In the genomic region with DNA sequence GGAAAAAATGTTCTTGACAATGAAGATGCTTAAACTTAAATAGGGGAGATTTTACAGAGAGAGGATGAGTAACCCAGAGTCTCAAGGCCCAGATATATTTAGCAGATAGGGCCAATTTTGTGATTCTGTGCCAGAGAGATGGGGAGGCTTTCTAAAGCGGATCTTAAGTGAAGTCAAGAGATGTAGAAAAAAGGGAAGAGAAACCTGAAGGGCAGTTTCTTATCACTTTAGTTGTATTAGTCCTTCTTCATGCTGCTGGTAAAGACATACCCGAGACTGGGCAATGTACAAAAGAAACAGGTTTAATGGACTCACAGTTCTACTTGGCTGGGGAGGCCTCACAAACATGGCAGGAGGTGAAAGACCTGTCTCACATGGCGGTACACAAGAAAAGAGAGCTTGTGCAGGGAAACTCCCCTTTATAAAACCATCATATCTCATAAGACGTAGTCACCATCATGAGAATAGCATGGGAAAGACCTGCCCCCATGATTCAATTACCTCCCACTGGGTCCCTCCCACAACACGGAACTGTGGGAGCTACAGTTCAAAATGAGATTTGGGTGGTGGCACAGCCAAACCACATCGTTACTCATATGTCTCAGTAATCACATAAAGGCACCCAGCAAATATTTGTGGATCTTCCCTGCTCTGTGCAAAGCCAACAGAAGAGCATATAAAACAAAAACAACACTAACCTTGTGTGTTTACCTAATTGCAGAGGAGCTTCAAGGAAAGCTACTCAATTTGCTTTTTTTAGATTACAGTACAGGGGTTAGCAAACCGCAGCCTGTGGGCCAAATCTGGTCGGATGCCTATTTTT, we compare ENCODE assay signal across 8 cellular contexts.
DNase-seq lines count a peak whose midpoint lies in the region; ATAC-seq and TF ChIP-seq lines count a peak whose summit lies in the region.

No MANE protein-coding gene starts in this region.

- intact Hi-C loops in activated CD4-positive, alpha-beta T cell treated with anti-CD3 and anti-CD28 coated beads, Interleukin-2, amount 10 ng/mL, durations not matched to agents 24 days and 14 days (cut with micrococcal nuclease): loop anchor here (1.0 to 5.0 kb wide), 3 partner anchors 42 to 84 kb away; no protein-coding TSS in a partner anchor

- H3K4me1 Mint-ChIP-seq in activated CD4-positive, alpha-beta T cell treated with anti-CD3 and anti-CD28 coated beads, Interleukin-2, amount 10 ng/mL, durations not matched to agents 24 days and 14 days: peaks cover 1% of the 10 kb centered on the region

- ATAC-seq in HG02885 (IDR thresholded peaks at IDR 0.05; ENCODE audit: poor library complexity, unreplicated experiment): peak; percentile 72

- peak overlapping the region; percentile 38 for H3K27ac Mint-ChIP-seq in activated CD4-positive, alpha-beta T cell treated with anti-CD3 and anti-CD28 coated beads, Interleukin-2, amount 10 ng/mL, durations not matched to agents 24 days and 14 days

- POLR2A ChIA-PET in RWPE1 (lab: Yijun Ruan, JAX; ENCODE audit: low non-redundant PET): no interaction called here

- TF ChIP-seq CTCF in right atrium auricular region (IDR thresholded peaks at IDR 0.05) (no peak), RWPE1 (conservative IDR thresholded peaks at IDR 0.05; ENCODE audit: low read depth) (no peak)

- H3K9me3 ChIP-seq in right atrium auricular region: no peaks in the 10 kb centered on the region

- H3K9me3 Mint-ChIP-seq in activated CD4-positive, alpha-beta T cell treated with anti-CD3 and anti-CD28 coated beads, Interleukin-2, amount 10 ng/mL, durations not matched to agents 24 days and 14 days: no peaks in the 10 kb centered on the region

- H3K27ac ChIP-seq in right atrium auricular region (no peak overlapping the region), RWPE1 (no peak overlapping the region)

- no peak for DNase-seq in activated CD4-positive, alpha-beta T cell treated with anti-CD3 and anti-CD28 coated beads, Interleukin-2, amount 10 ng/mL, durations not matched to agents 24 days and 14 days
- no peak for DNase-seq in activated CD4-positive, alpha-beta T cell treated with anti-CD3 and anti-CD28 coated beads for 1 hour
- DNase-seq in SW480 (ENCODE audit: low spot score) (peak; percentile 6), right atrium auricular region (ENCODE audit: low spot score) (no peak), RWPE1 (ENCODE audit: low spot score) (no peak), SKM-1 treated with dmso at 0.1 percent for 144 hours (lab: John Stamatoyannopoulos, UW; ENCODE audit: unreplicated experiment) (no peak)
- DNase-seq in stimulated activated CD4-positive, alpha-beta T cell treated with anti-CD3 and anti-CD28 coated beads, Interleukin-4, amount 100 ng/mL, for 48 hours (ENCODE audit: low read depth in 2 of 2): peak; percentile 12 to 45

- no peaks in the 10 kb centered on the region for H3K36me3 Mint-ChIP-seq in activated CD4-positive, alpha-beta T cell treated with anti-CD3 and anti-CD28 coated beads, Interleukin-2, amount 10 ng/mL, durations not matched to agents 24 days and 14 days (ENCODE audit: low read depth)

- no peaks in the 10 kb centered on the region for H3K4me1 ChIP-seq in right atrium auricular region

- H3K4me3 Mint-ChIP-seq in activated CD4-positive, alpha-beta T cell treated with anti-CD3 and anti-CD28 coated beads, Interleukin-2, amount 10 ng/mL, durations not matched to agents 24 days and 14 days: no peak overlapping the region

- no peaks in the 10 kb centered on the region for H3K27me3 ChIP-seq in right atrium auricular region

- peaks cover 2% of the 10 kb centered on the region for H3K27me3 Mint-ChIP-seq in activated CD4-positive, alpha-beta T cell treated with anti-CD3 and anti-CD28 coated beads, Interleukin-2, amount 10 ng/mL, durations not matched to agents 24 days and 14 days

- no peaks in the 10 kb centered on the region for H3K36me3 ChIP-seq in right atrium auricular region

- H3K4me3 ChIP-seq in right atrium auricular region: no peak overlapping the region

- CTCF ChIA-PET in RWPE1 (lab: Yijun Ruan, JAX): no interaction called here

Comparison
In these comparisons a context has a peak if more than half of its experiments do, and no peak if none do; other contexts are left out.
1. DNase-seq: peak in SW480 (single experiment) and stimulated activated CD4-positive, alpha-beta T cell treated with anti-CD3 and anti-CD28 coated beads, Interleukin-4, amount 100 ng/mL, for 48 hours (2 of 2); none in activated CD4-positive, alpha-beta T cell treated with anti-CD3 and anti-CD28 coated beads, Interleukin-2, amount 10 ng/mL, durations not matched to agents 24 days and 14 days (single experiment), activated CD4-positive, alpha-beta T cell treated with anti-CD3 and anti-CD28 coated beads for 1 hour (single experiment), right atrium auricular region (single experiment), RWPE1 (single experiment) and SKM-1 treated with dmso at 0.1 percent for 144 hours (single experiment).